Comparison of ENCODE assay signal across 13 cellular contexts in genomic region chr1:246151796-246152434, GRCh38.
A peak's percentile ranks its signal among the peaks of the same experiment; 100 is the strongest.
DNase-seq lines count a peak whose midpoint lies in the region; ATAC-seq and TF ChIP-seq lines count a peak whose summit lies in the region.
"Had no signal": no experiment of that assay in that cellular context is flagged by ENCODE, and none has a peak within 500 bp of the region (broad histone marks: within the 10 kb centered on the region; RNA-seq: fewer than 3 reads in every experiment).

No MANE protein-coding gene starts in this region.

- WGBS in mammary epithelial cell (ENCODE audit: low coverage, missing lambda C conversion rate) = 99% methylated on average over 6 of the region's 6 CpGs

- no peak overlapping the region for H3K4me2 ChIP-seq in mammary epithelial cell (ENCODE audit: insufficient read depth, low read depth, low read length)

- H4K20me1 ChIP-seq in mammary epithelial cell (ENCODE audit: insufficient read depth, low read length) = no peaks in the 10 kb centered on the region

- H3K4me1 Mint-ChIP-seq in MCF 10A (ENCODE audit: insufficient read depth, unreplicated experiment) = peaks cover 5% of the 10 kb centered on the region
- peaks cover 10% of the 10 kb centered on the region for H3K4me1 Mint-ChIP-seq in osteocyte (ENCODE audit: unreplicated experiment)

- H3K9me3 ChIP-seq in mammary epithelial cell (replicated peaks; ENCODE audit: insufficient read depth, low read length) = no peaks in the 10 kb centered on the region

- H3K27ac ChIP-seq in mammary epithelial cell (ENCODE audit: insufficient read depth, low read depth, low read length) (no peak overlapping the region), foreskin keratinocyte (no peak overlapping the region)
- H3K27ac ChIP-seq: upper lobe of left lung had no signal

- peak overlapping the region; percentile 2 for H3K9ac ChIP-seq in mammary epithelial cell (ENCODE audit: insufficient read depth, low read length)

- intact Hi-C loops in mammary epithelial cell (cut with micrococcal nuclease) (no loop called here), MCF 10A (cut with micrococcal nuclease) (no loop called here), posterior cingulate gyrus (cut with DNase I) (no loop called here)

- H2AFZ ChIP-seq in mammary epithelial cell (ENCODE audit: low read depth, low read length) = no peak overlapping the region

- DNase-seq in mammary epithelial cell (no peak), MCF 10A (ENCODE audit: unreplicated experiment) (no peak), NCI-H774 (lab: John Stamatoyannopoulos, UW) (peak; percentile 72), foreskin keratinocyte (no peak), osteocyte (ENCODE audit: extremely low spot score, unreplicated experiment) (no peak), posterior cingulate gyrus (no peak)
- DNase-seq in stimulated activated CD4-positive, alpha-beta T cell treated with anti-CD3 and anti-CD28 coated beads, Interleukin-4, amount 100 ng/mL, for 1 hour = no peak
- DNase-seq: activated naive CD4-positive, alpha-beta T cell treated with anti-CD3 and anti-CD28 coated beads, Interleukin-2, amount 50 U/mL, for 16 hours; kidney; natural killer cell; upper lobe of left lung had no signal

- H3K27me3 Mint-ChIP-seq in MCF 10A (ENCODE audit: insufficient read depth, unreplicated experiment) (no peaks in the 10 kb centered on the region), osteocyte (ENCODE audit: unreplicated experiment) (no peaks in the 10 kb centered on the region)

- CTCF ChIA-PET in mammary epithelial cell (lab: Charles Lee; ENCODE audit: low non-redundant PET) = no interaction called here
- CTCF ChIA-PET in MCF 10A (lab: Yijun Ruan, JAX) = interaction anchor here (0.6 kb wide), 2 partner anchors 393 to 887 kb away, joined by 3 to 4 read pairs; no protein-coding TSS in a partner anchor

- H3K27me3 ChIP-seq in mammary epithelial cell (ENCODE audit: insufficient read depth, low read length) (no peaks in the 10 kb centered on the region), foreskin keratinocyte (no peaks in the 10 kb centered on the region)
- H3K27me3 ChIP-seq: upper lobe of left lung had no signal

- TF ChIP-seq CTCF in mammary epithelial cell (conservative IDR thresholded peaks at IDR 0.05 in 1 of 2, IDR thresholded peaks at IDR 0.05 in 1 of 2; ENCODE audit: extremely low read depth in 1 of 2, insufficient read depth in 1 of 2, low read depth in 1 of 2, low read length in 2 of 2) (no peak), MCF 10A (IDR thresholded peaks at IDR 0.05; ENCODE audit: unreplicated experiment) (no peak), foreskin keratinocyte (conservative IDR thresholded peaks at IDR 0.05) (no peak), osteocyte (IDR thresholded peaks at IDR 0.05) (no peak)

- no peaks in the 10 kb centered on the region for H3K36me3 ChIP-seq in mammary epithelial cell (ENCODE audit: insufficient read depth, low read length)
- H3K36me3 ChIP-seq: upper lobe of left lung had no signal

- H3K4me1 ChIP-seq in mammary epithelial cell (ENCODE audit: insufficient read depth, low read length) = no peaks in the 10 kb centered on the region
- H3K4me1 ChIP-seq in foreskin keratinocyte = peaks cover 3% of the 10 kb centered on the region

- POLR2A ChIA-PET in MCF 10A (lab: Yijun Ruan, JAX) = interaction anchor here (1.2 kb wide), 1 partner anchor 12 kb away, joined by 3 read pairs; no protein-coding TSS in a partner anchor

- H3K4me3 ChIP-seq in mammary epithelial cell (replicated peaks in 1 of 3; ENCODE audit: insufficient read depth in 1 of 3, low read depth in 2 of 3, low read length in 3 of 3) = no peak overlapping the region
- H3K4me3 ChIP-seq: upper lobe of left lung had no signal

- no peaks in the 10 kb centered on the region for H3K79me2 ChIP-seq in mammary epithelial cell (ENCODE audit: insufficient read depth, low read length)

- ATAC-seq in foreskin keratinocyte = peak; percentile 25
- ATAC-seq in GM18511 (IDR thresholded peaks at IDR 0.05; ENCODE audit: unreplicated experiment) = no peak
- ATAC-seq: natural killer cell had no signal

- BruUV-seq in mammary epithelial cell (replicated peaks; lab: Mats Ljungman, UMichigan) (no TSS peak), MCF 10A (replicated peaks; lab: Mats Ljungman, UMichigan) (no TSS peak)

- dilution Hi-C loops in mammary epithelial cell (cut with HindIII; ENCODE audit: low sequenced_read_pairs) = no loop called here

- H3K4me3 Mint-ChIP-seq in MCF 10A (ENCODE audit: unreplicated experiment) = no peak overlapping the region
- H3K4me3 Mint-ChIP-seq in osteocyte (ENCODE audit: unreplicated experiment) = no peak overlapping the region
- H3K4me3 Mint-ChIP-seq: natural killer cell; T-helper 1 cell treated with Interleukin-12 subunit alpha and Interleukin-12 subunit beta and Interleukin-4 antibody, amounts not matched to agents 30 μg/mL and 1 μg/mL, for 36 hours had no signal

- no peak overlapping the region for H3K27ac Mint-ChIP-seq in MCF 10A (ENCODE audit: low read depth, unreplicated experiment)
- H3K27ac Mint-ChIP-seq in osteocyte (ENCODE audit: unreplicated experiment) = no peak overlapping the region
- H3K27ac Mint-ChIP-seq: natural killer cell; T-helper 1 cell treated with Interleukin-12 subunit alpha and Interleukin-12 subunit beta and Interleukin-4 antibody, amounts not matched to agents 30 μg/mL and 1 μg/mL, for 36 hours had no signal

- in situ Hi-C loops in mammary epithelial cell (cut with MboI; ENCODE audit: low sequenced_read_pairs in 2 of 2) = no loop called here

- H3K9me3 Mint-ChIP-seq in MCF 10A (ENCODE audit: unreplicated experiment) (no peaks in the 10 kb centered on the region), osteocyte (ENCODE audit: unreplicated experiment) (no peaks in the 10 kb centered on the region)
- H3K9me3 Mint-ChIP-seq: natural killer cell had no signal

- H3K36me3 Mint-ChIP-seq in MCF 10A (ENCODE audit: insufficient read depth, unreplicated experiment) = no peaks in the 10 kb centered on the region
- H3K36me3 Mint-ChIP-seq in osteocyte (ENCODE audit: unreplicated experiment) = no peaks in the 10 kb centered on the region
- H3K36me3 Mint-ChIP-seq: natural killer cell had no signal
